In the genomic region with DNA sequence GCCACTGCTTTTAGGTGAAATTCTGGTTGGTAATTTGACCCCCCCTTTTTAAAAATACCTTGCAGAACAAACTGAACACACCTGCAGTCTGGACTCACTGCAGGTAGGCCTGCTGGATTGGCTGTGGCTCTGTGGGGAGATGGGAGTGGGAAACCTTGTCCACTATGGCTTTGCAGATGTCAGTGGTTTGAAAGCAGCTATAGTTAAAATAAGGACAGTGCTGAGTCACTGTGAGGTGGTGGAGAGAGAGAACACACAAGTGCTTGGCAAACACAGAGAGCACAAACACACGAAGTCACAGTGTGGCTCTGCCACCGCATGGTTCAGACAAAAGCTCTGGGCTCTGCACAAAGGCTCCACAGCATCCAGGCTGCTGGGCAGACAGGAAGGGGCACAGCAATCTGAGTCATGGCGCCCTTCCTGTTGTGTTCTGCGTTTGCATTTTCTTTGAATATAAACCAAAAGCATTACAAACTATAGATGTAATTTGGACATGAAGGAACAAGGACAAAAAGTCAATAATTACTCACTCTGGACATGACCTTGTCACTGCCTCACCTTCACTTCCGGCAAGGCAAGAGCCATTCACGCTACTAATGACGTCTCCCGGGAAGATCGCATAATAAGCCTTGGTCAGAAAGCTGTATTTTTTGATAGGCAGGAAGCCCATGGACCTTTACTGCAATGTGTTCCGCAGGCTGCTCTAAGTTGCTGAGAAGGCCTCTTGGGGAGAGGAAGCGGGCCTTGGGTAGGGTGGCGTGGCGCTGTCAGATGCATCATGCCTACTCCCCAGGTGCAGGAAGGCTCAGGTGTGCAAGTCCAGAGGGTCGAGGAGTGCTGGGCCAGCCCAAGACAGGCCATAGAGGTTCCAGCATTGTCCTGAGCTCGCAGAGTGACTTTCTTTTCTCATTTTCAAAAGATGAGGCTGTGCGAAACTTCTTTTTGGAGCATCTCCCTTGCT, we compare ENCODE assay signal across 1 cellular context.
TF ChIP-seq lines count a peak whose summit lies in the region.

No MANE protein-coding gene starts in this region.

TF ChIP-seq in K562, 482 proteins besides CTCF, POLR2A, EP300 and RAD21 (continued from another document and continues in another):
- TF ChIP-seq, protein P1, sequence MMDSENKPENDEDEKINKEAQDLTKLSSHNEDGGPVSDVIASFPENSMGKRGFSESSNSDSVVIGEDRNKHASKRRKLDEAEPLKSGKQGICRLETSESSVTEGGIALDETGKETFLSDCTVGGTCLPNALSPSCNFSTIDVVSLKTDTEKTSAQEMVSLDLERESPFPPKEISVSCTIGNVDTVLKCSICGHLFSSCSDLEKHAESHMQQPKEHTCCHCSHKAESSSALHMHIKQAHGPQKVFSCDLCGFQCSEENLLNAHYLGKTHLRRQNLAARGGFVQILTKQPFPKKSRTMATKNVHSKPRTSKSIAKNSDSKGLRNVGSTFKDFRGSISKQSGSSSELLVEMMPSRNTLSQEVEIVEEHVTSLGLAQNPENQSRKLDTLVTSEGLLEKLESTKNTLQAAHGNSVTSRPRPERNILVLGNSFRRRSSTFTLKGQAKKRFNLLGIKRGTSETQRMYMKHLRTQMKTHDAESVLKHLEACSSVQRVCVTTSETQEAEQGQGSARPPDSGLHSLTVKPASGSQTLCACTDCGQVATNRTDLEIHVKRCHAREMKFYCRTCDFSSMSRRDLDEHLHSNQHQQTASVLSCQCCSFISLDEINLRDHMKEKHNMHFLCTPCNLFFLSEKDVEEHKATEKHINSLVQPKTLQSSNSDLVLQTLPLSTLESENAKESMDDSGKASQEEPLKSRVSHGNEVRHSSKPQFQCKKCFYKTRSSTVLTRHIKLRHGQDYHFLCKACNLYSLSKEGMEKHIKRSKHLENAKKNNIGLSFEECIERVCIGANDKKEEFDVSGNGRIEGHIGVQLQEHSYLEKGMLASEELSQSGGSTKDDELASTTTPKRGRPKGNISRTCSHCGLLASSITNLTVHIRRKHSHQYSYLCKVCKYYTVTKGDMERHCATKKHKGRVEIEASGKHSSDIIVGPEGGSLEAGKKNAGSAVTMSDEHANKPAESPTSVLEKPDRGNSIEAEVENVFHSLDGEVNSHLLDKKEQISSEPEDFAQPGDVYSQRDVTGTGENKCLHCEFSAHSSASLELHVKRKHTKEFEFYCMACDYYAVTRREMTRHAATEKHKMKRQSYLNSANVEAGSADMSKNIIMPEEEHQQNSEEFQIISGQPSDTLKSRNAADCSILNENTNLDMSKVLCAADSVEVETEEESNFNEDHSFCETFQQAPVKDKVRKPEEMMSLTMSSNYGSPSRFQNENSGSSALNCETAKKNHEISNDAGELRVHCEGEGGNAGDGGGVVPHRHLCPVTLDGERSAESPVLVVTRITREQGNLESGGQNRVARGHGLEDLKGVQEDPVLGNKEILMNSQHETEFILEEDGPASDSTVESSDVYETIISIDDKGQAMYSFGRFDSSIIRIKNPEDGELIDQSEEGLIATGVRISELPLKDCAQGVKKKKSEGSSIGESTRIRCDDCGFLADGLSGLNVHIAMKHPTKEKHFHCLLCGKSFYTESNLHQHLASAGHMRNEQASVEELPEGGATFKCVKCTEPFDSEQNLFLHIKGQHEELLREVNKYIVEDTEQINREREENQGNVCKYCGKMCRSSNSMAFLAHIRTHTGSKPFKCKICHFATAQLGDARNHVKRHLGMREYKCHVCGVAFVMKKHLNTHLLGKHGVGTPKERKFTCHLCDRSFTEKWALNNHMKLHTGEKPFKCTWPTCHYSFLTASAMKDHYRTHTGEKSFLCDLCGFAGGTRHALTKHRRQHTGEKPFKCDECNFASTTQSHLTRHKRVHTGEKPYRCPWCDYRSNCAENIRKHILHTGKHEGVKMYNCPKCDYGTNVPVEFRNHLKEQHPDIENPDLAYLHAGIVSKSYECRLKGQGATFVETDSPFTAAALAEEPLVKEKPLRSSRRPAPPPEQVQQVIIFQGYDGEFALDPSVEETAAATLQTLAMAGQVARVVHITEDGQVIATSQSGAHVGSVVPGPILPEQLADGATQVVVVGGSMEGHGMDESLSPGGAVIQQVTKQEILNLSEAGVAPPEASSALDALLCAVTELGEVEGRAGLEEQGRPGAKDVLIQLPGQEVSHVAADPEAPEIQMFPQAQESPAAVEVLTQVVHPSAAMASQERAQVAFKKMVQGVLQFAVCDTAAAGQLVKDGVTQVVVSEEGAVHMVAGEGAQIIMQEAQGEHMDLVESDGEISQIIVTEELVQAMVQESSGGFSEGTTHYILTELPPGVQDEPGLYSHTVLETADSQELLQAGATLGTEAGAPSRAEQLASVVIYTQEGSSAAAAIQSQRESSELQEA (IDR thresholded peaks at IDR 0.05; ENCODE audit: low read depth): no peak
- TF ChIP-seq PTTG1 (tag; IDR thresholded peaks at IDR 0.05; ENCODE audit: low read depth) (peak; percentile 59; the same call in 1 of the 2 replicates), MXI1 (IDR thresholded peaks at IDR 0.05; ENCODE audit: low read depth, low read length) (no peak), ZNF324 (CRISPR knock-in tag; IDR thresholded peaks at IDR 0.05) (no peak), FUS (optimal IDR thresholded peaks at IDR 0.05; ENCODE audit: low read depth, low read length) (no peak), PHTF2 (CRISPR knock-in tag; IDR thresholded peaks at IDR 0.05) (no peak), RBFOX2 (IDR thresholded peaks at IDR 0.05; ENCODE audit: low read depth, low read length) (no peak), DMBX1 (CRISPR knock-in tag; IDR thresholded peaks at IDR 0.05; ENCODE audit: borderline replicate concordance) (peak; percentile 34; the same call in 1 of the 2 replicates), NCOA2 (IDR thresholded peaks at IDR 0.05; ENCODE audit: partially characterized antibody in 2 of 2) (no peak), CCAR2 (IDR thresholded peaks at IDR 0.05; ENCODE audit: low read depth, low read length) (no peak), ZNF79 (CRISPR knock-in tag; IDR thresholded peaks at IDR 0.05; ENCODE audit: low read depth) (no peak), SMARCA4 (IDR thresholded peaks at IDR 0.05) (no peak), BCL6 (CRISPR knock-in tag; IDR thresholded peaks at IDR 0.05) (peak; percentile 46; the same call in 1 of the 2 replicates), COPS2 (conservative IDR thresholded peaks at IDR 0.05) (no peak), KDM1A (IDR thresholded peaks at IDR 0.05) (no peak), NR2C2 (CRISPR knock-in tag; IDR thresholded peaks at IDR 0.05) (no peak), NR2C2 (tag; IDR thresholded peaks at IDR 0.05) (peak; percentile 87), FOSL1 (tag; conservative IDR thresholded peaks at IDR 0.05) (peak; percentile 16; the same call in 1 of the 2 replicates), MTA3 (IDR thresholded peaks at IDR 0.05; ENCODE audit: borderline replicate concordance) (no peak), L3MBTL2 (IDR thresholded peaks at IDR 0.05) (peak; percentile 78), HEY1 (CRISPR knock-in tag; IDR thresholded peaks at IDR 0.05; ENCODE audit: borderline replicate concordance) (no peak), NFE2L1 (tag; IDR thresholded peaks at IDR 0.05; ENCODE audit: borderline replicate concordance, low read depth) (peak; percentile 27; the same call in 1 of the 2 replicates), POLR2G (IDR thresholded peaks at IDR 0.05; ENCODE audit: low read depth, low read length) (no peak), KLF1 (tag; IDR thresholded peaks at IDR 0.05) (no peak), GABPA (tag; conservative IDR thresholded peaks at IDR 0.05; ENCODE audit: low read depth) (peak; percentile 6; the same call in 1 of the 2 replicates), RCOR1 (IDR thresholded peaks at IDR 0.05; ENCODE audit: borderline replicate concordance in 1 of 2, low read depth in 2 of 2, low read length in 2 of 2) (no peak), CBFA2T3 (IDR thresholded peaks at IDR 0.05) (no peak), SMARCB1 (IDR thresholded peaks at IDR 0.05; ENCODE audit: insufficient read length, low read depth) (no peak), MAFG (tag; conservative IDR thresholded peaks at IDR 0.05) (peak; percentile 80)
- TF ChIP-seq, protein P2, sequence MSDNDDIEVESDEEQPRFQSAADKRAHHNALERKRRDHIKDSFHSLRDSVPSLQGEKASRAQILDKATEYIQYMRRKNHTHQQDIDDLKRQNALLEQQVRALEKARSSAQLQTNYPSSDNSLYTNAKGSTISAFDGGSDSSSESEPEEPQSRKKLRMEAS (CRISPR knock-in tag; IDR thresholded peaks at IDR 0.05): 0 out of 2 replicates have a peak, but pooled peaks have one; percentile 16
- TF ChIP-seq, protein P3, sequence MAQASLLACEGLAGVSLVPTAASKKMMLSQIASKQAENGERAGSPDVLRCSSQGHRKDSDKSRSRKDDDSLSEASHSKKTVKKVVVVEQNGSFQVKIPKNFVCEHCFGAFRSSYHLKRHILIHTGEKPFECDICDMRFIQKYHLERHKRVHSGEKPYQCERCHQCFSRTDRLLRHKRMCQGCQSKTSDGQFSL (CRISPR knock-in tag; IDR thresholded peaks at IDR 0.05): no peak
- TF ChIP-seq, protein P3 (tag; IDR thresholded peaks at IDR 0.05): no peak
- TF ChIP-seq, protein P4, sequence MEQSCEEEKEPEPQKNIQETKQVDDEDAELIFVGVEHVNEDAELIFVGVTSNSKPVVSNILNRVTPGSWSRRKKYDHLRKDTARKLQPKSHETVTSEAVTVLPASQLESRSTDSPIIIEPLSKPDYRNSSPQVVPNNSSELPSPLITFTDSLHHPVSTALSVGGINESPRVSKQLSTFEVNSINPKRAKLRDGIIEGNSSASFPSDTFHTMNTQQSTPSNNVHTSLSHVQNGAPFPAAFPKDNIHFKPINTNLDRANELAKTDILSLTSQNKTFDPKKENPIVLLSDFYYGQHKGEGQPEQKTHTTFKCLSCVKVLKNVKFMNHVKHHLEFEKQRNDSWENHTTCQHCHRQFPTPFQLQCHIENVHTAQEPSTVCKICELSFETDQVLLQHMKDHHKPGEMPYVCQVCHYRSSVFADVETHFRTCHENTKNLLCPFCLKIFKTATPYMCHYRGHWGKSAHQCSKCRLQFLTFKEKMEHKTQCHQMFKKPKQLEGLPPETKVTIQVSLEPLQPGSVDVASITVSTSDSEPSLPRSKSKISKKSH (CRISPR knock-in tag; IDR thresholded peaks at IDR 0.05): no peak
- TF ChIP-seq, protein P5, sequence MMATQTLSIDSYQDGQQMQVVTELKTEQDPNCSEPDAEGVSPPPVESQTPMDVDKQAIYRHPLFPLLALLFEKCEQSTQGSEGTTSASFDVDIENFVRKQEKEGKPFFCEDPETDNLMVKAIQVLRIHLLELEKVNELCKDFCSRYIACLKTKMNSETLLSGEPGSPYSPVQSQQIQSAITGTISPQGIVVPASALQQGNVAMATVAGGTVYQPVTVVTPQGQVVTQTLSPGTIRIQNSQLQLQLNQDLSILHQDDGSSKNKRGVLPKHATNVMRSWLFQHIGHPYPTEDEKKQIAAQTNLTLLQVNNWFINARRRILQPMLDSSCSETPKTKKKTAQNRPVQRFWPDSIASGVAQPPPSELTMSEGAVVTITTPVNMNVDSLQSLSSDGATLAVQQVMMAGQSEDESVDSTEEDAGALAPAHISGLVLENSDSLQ (IDR thresholded peaks at IDR 0.05): no peak
- TF ChIP-seq, protein P6, sequence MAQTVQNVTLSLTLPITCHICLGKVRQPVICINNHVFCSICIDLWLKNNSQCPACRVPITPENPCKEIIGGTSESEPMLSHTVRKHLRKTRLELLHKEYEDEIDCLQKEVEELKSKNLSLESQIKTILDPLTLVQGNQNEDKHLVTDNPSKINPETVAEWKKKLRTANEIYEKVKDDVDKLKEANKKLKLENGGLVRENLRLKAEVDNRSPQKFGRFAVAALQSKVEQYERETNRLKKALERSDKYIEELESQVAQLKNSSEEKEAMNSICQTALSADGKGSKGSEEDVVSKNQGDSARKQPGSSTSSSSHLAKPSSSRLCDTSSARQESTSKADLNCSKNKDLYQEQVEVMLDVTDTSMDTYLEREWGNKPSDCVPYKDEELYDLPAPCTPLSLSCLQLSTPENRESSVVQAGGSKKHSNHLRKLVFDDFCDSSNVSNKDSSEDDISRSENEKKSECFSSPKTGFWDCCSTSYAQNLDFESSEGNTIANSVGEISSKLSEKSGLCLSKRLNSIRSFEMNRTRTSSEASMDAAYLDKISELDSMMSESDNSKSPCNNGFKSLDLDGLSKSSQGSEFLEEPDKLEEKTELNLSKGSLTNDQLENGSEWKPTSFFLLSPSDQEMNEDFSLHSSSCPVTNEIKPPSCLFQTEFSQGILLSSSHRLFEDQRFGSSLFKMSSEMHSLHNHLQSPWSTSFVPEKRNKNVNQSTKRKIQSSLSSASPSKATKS (CRISPR knock-in tag; IDR thresholded peaks at IDR 0.05): no peak
- TF ChIP-seq, protein P7, sequence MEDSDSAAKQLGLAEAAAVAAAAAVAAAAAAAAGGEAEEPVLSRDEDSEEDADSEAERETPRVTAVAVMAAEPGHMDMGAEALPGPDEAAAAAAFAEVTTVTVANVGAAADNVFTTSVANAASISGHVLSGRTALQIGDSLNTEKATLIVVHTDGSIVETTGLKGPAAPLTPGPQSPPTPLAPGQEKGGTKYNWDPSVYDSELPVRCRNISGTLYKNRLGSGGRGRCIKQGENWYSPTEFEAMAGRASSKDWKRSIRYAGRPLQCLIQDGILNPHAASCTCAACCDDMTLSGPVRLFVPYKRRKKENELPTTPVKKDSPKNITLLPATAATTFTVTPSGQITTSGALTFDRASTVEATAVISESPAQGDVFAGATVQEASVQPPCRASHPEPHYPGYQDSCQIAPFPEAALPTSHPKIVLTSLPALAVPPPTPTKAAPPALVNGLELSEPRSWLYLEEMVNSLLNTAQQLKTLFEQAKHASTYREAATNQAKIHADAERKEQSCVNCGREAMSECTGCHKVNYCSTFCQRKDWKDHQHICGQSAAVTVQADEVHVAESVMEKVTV (CRISPR knock-in tag; IDR thresholded peaks at IDR 0.05): no peak
- TF ChIP-seq, protein P8, sequence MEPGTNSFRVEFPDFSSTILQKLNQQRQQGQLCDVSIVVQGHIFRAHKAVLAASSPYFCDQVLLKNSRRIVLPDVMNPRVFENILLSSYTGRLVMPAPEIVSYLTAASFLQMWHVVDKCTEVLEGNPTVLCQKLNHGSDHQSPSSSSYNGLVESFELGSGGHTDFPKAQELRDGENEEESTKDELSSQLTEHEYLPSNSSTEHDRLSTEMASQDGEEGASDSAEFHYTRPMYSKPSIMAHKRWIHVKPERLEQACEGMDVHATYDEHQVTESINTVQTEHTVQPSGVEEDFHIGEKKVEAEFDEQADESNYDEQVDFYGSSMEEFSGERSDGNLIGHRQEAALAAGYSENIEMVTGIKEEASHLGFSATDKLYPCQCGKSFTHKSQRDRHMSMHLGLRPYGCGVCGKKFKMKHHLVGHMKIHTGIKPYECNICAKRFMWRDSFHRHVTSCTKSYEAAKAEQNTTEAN (CRISPR knock-in tag; IDR thresholded peaks at IDR 0.05): no peak
- TF ChIP-seq, protein P9, sequence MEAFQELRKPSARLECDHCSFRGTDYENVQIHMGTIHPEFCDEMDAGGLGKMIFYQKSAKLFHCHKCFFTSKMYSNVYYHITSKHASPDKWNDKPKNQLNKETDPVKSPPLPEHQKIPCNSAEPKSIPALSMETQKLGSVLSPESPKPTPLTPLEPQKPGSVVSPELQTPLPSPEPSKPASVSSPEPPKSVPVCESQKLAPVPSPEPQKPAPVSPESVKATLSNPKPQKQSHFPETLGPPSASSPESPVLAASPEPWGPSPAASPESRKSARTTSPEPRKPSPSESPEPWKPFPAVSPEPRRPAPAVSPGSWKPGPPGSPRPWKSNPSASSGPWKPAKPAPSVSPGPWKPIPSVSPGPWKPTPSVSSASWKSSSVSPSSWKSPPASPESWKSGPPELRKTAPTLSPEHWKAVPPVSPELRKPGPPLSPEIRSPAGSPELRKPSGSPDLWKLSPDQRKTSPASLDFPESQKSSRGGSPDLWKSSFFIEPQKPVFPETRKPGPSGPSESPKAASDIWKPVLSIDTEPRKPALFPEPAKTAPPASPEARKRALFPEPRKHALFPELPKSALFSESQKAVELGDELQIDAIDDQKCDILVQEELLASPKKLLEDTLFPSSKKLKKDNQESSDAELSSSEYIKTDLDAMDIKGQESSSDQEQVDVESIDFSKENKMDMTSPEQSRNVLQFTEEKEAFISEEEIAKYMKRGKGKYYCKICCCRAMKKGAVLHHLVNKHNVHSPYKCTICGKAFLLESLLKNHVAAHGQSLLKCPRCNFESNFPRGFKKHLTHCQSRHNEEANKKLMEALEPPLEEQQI (IDR thresholded peaks at IDR 0.05): no peak
